Comparison of ENCODE assay signal across 11 cellular contexts in genomic region chr17:28928061-28928460, GRCh38. TPM values are rescaled to one million over a fixed set of nuclear protein-coding genes. Genes with fewer than 3 reads are reported as not detected.
DNase-seq lines count a peak whose midpoint lies in the region; ATAC-seq and TF ChIP-seq lines count a peak whose summit lies in the region.
"Had no signal": no experiment of that assay in that cellular context is flagged by ENCODE, and none has a peak within 500 bp of the region (broad histone marks: within the 10 kb centered on the region; RNA-seq: fewer than 3 reads in every experiment).

No MANE protein-coding gene starts in this region.

- peaks cover 4% of the 10 kb centered on the region for H3K9me3 Mint-ChIP-seq in activated naive CD4-positive, alpha-beta T cell treated with anti-CD3 and anti-CD28 coated beads, Interleukin-2, amount 10 ng/mL, durations not matched to agents 7 days and 5 days
- peaks cover 0 to 6% (median 0%) of the 10 kb centered on the region in 9 donors for H3K9me3 Mint-ChIP-seq in naive thymus-derived CD8-positive, alpha-beta T cell

- H3K36me3 ChIP-seq in esophagus squamous epithelium (peaks cover 7 to 57% (median 12%) of the 10 kb centered on the region in 3 donors), testis (ENCODE audit: low read depth, missing control alignments) (no peaks in the 10 kb centered on the region)

- H3K9me3 ChIP-seq in esophagus squamous epithelium (peaks cover 0 to 6% (median 4%) of the 10 kb centered on the region in 3 donors), testis (no peaks in the 10 kb centered on the region)
- H3K9me3 ChIP-seq: vagina had no signal

- TF ChIP-seq POLR2A in esophagus squamous epithelium (IDR thresholded peaks at IDR 0.05) (no peak), testis (IDR thresholded peaks at IDR 0.05) (no peak)

- H3K4me3 ChIP-seq in esophagus squamous epithelium (no peak overlapping the region), testis (no peak overlapping the region)
- H3K4me3 ChIP-seq: vagina had no signal

- peak; percentile 51 for DNase-seq in Daoy (ENCODE audit: low read depth)
- DNase-seq in NCI-H226: peak; percentile 89
- DNase-seq in activated naive CD4-positive, alpha-beta T cell treated with anti-CD3 and anti-CD28 coated beads, Interleukin-2, amount 10 ng/mL, durations not matched to agents 7 days and 5 days: peak; percentile 32
- DNase-seq in naive thymus-derived CD8-positive, alpha-beta T cell: no peak
- DNase-seq in esophagus squamous epithelium (lab: John Stamatoyannopoulos, UW): no peak
- DNase-seq in HuH-7 (ENCODE audit: low spot score): no peak
- DNase-seq in testis: no peak
- DNase-seq in Right ventricle myocardium inferior (ENCODE audit: missing footprints): no peak
- DNase-seq: DMS53, NCI-H69 had no signal

- 51 to 67% methylated on average over 2 of the region's 2 CpGs for WGBS in esophagus squamous epithelium, 2 donors
- 95 to 98% methylated on average over 2 of the region's 2 CpGs for WGBS in testis, 2 donors

- H3K4me1 ChIP-seq in esophagus squamous epithelium: peaks cover 0 to 26% (median 4%) of the 10 kb centered on the region in 3 donors
- no peaks in the 10 kb centered on the region for H3K4me1 ChIP-seq in testis

- ATAC-seq in naive thymus-derived CD8-positive, alpha-beta T cell: no peak
- ATAC-seq in Right ventricle myocardium inferior: no peak

- H3K27ac Mint-ChIP-seq in activated naive CD4-positive, alpha-beta T cell treated with anti-CD3 and anti-CD28 coated beads, Interleukin-2, amount 10 ng/mL, durations not matched to agents 7 days and 5 days: peak overlapping the region; percentile 60
- peak overlapping the region; percentile 92 to 99 (median 96) for H3K27ac Mint-ChIP-seq in naive thymus-derived CD8-positive, alpha-beta T cell

- no peaks in the 10 kb centered on the region for H3K27me3 ChIP-seq in esophagus squamous epithelium
- H3K27me3 ChIP-seq in testis: no peaks in the 10 kb centered on the region
- H3K27me3 ChIP-seq: vagina had no signal

- POLR2A ChIA-PET in naive thymus-derived CD8-positive, alpha-beta T cell (lab: Charles Lee): interaction anchor here (1.4 to 4.0 kb wide), 2 partner anchors 10 to 22 kb away, joined by 3 to 82 read pairs; partner anchors contain the start of gene PHF12

- H3K27ac ChIP-seq in esophagus squamous epithelium (no peak overlapping the region), testis (no peak overlapping the region)
- H3K27ac ChIP-seq: vagina had no signal

- H3K4me3 Mint-ChIP-seq in activated naive CD4-positive, alpha-beta T cell treated with anti-CD3 and anti-CD28 coated beads, Interleukin-2, amount 10 ng/mL, durations not matched to agents 7 days and 5 days: no peak overlapping the region
- peak overlapping the region in 2 of 10 donors; percentile 48 to 53 for H3K4me3 Mint-ChIP-seq in naive thymus-derived CD8-positive, alpha-beta T cell

- H3K36me3 Mint-ChIP-seq in activated naive CD4-positive, alpha-beta T cell treated with anti-CD3 and anti-CD28 coated beads, Interleukin-2, amount 10 ng/mL, durations not matched to agents 7 days and 5 days: peaks cover 63% of the 10 kb centered on the region
- peaks cover 3 to 47% (median 24%) of the 10 kb centered on the region in 3 donors for H3K36me3 Mint-ChIP-seq in naive thymus-derived CD8-positive, alpha-beta T cell

- H3K27me3 Mint-ChIP-seq in activated naive CD4-positive, alpha-beta T cell treated with anti-CD3 and anti-CD28 coated beads, Interleukin-2, amount 10 ng/mL, durations not matched to agents 7 days and 5 days: no peaks in the 10 kb centered on the region
- H3K27me3 Mint-ChIP-seq in naive thymus-derived CD8-positive, alpha-beta T cell: no peaks in the 10 kb centered on the region

- CTCF ChIA-PET in activated naive CD4-positive, alpha-beta T cell treated with anti-CD3 and anti-CD28 coated beads, Interleukin-2, amount 10 ng/mL, durations not matched to agents 7 days and 5 days (lab: Charles Lee): interaction anchor here (0.6 to 1.4 kb wide), 4 partner anchors 17 to 178 kb away, joined by 3 to 5 read pairs (median 3); no protein-coding TSS in a partner anchor

- intact Hi-C loops in esophagus squamous epithelium (cut with DNase I) (no loop called here), testis (cut with DNase I; ENCODE audit: low total_unique reads) (no loop called here), Right ventricle myocardium inferior (cut with DNase I) (no loop called here)

- peaks cover 50% of the 10 kb centered on the region for H3K4me1 Mint-ChIP-seq in activated naive CD4-positive, alpha-beta T cell treated with anti-CD3 and anti-CD28 coated beads, Interleukin-2, amount 10 ng/mL, durations not matched to agents 7 days and 5 days
- H3K4me1 Mint-ChIP-seq in naive thymus-derived CD8-positive, alpha-beta T cell: peaks cover 24 to 81% (median 58%) of the 10 kb centered on the region in 4 donors

- no peak for TF ChIP-seq CTCF in esophagus squamous epithelium (IDR thresholded peaks at IDR 0.05)
- no peak for TF ChIP-seq CTCF in testis (IDR thresholded peaks at IDR 0.05)

RNA-seq across cellular contexts. Expression of gene PHF12, which starts 23.3 kb away (rescaled TPM):
- 18.0 and 29.1 TPM in 2 replicates for total RNA-seq in Daoy (2014; rRNA removed; shearing (Covaris generic))
- total RNA-seq in naive thymus-derived CD8-positive, alpha-beta T cell: 100 to 1,000 TPM; 117 to 124 TPM
- polyA plus RNA-seq in naive thymus-derived CD8-positive, alpha-beta T cell: 10 to 100 TPM in 1 of 3 donors, 1 to 10 TPM in 2; 5.2 to 12.0 (median 6.2) TPM
- total RNA-seq in esophagus squamous epithelium (10 to 100 TPM; 13.0 to 35.6 (median 18.8) TPM), testis (10 to 100 TPM; 82.4 to 85.3 TPM), Right ventricle myocardium inferior (18.3 TPM)
- 38.8 TPM for polyA plus RNA-seq in testis (ENCODE audit: insufficient read depth, low read depth, low replicate concordance)

RNA-seq across cellular contexts. Expression of gene DHRS13, which starts 25.2 kb away (rescaled TPM):
- total RNA-seq in Daoy (2014; rRNA removed; shearing (Covaris generic)): 10.9 and 12.4 TPM in 2 replicates
- 10 to 100 TPM; 46.1 to 47.3 TPM for total RNA-seq in naive thymus-derived CD8-positive, alpha-beta T cell
- polyA plus RNA-seq in naive thymus-derived CD8-positive, alpha-beta T cell: 10 to 100 TPM; 17.1 to 22.8 (median 19.4) TPM
- total RNA-seq in esophagus squamous epithelium (10 to 100 TPM; 10.3 to 17.0 (median 14.9) TPM), testis (10 to 100 TPM; 14.9 to 18.6 TPM), Right ventricle myocardium inferior (3.0 TPM)
- 8.7 TPM for polyA plus RNA-seq in testis (ENCODE audit: insufficient read depth, low read depth, low replicate concordance)

RNA-seq across cellular contexts. Expression of gene FLOT2, which starts 30.5 kb away (rescaled TPM):
- 18.5 and 24.9 TPM in 2 replicates for total RNA-seq in Daoy (2014; rRNA removed; shearing (Covaris generic))
- 100 to 1,000 TPM; 206 to 213 TPM for total RNA-seq in naive thymus-derived CD8-positive, alpha-beta T cell
- 100 to 1,000 TPM; 230 to 253 (median 237) TPM for polyA plus RNA-seq in naive thymus-derived CD8-positive, alpha-beta T cell
- total RNA-seq in esophagus squamous epithelium (10 to 100 TPM; 44.8 to 81.8 (median 65.2) TPM), testis (10 to 100 TPM; 20.9 to 31.3 TPM), Right ventricle myocardium inferior (118 TPM)
- polyA plus RNA-seq in testis (ENCODE audit: insufficient read depth, low read depth, low replicate concordance): 33.2 TPM

Comparison
In these comparisons a context has a peak if more than half of its experiments do, and no peak if none do; other contexts are left out.
1. DNase-seq: peak in Daoy (single experiment), NCI-H226 (single experiment) and activated naive CD4-positive, alpha-beta T cell treated with anti-CD3 and anti-CD28 coated beads, Interleukin-2, amount 10 ng/mL, durations not matched to agents 7 days and 5 days (single experiment); none in naive thymus-derived CD8-positive, alpha-beta T cell (0 of 10), esophagus squamous epithelium (single experiment), HuH-7 (single experiment), testis (single experiment) and Right ventricle myocardium inferior (single experiment).